In genomic region chr15:32122013-32122412, GRCh38 we compare ENCODE assay signal across 23 cellular contexts.
"Had no signal": no experiment of that assay in that cellular context is flagged by ENCODE, and none has a peak within 500 bp of the region (broad histone marks: within the 10 kb centered on the region; RNA-seq: fewer than 3 reads in every experiment).

No MANE protein-coding gene starts in this region.

- H3K9me3 ChIP-seq: colonic mucosa, esophagus squamous epithelium, gastrocnemius medialis, gastroesophageal sphincter, heart left ventricle, heart right ventricle had no signal

- H3K27ac ChIP-seq: colonic mucosa, coronary artery, dorsolateral prefrontal cortex, epithelial cell of prostate, esophagus squamous epithelium, foreskin keratinocyte, gastrocnemius medialis, gastroesophageal sphincter, heart left ventricle, heart right ventricle had no signal

- H3K27me3 ChIP-seq: colonic mucosa, esophagus squamous epithelium, foreskin keratinocyte, gastrocnemius medialis had no signal

- DNase-seq: colonic mucosa; cortex of kidney; dermis blood vessel endothelial cell; dorsolateral prefrontal cortex; effector CD4-positive, alpha-beta T cell; effector CD8-positive, alpha-beta T cell; effector memory CD4-positive, alpha-beta T cell; effector memory CD8-positive, alpha-beta T cell; endodermal cell; erythroblast; esophagus squamous epithelium; foreskin fibroblast; foreskin keratinocyte; foreskin melanocyte; gastrocnemius medialis; glutamatergic neuron; head of caudate nucleus; heart left ventricle; heart right ventricle had no signal

- H3K36me3 ChIP-seq: colonic mucosa, esophagus squamous epithelium, gastrocnemius medialis, gastroesophageal sphincter, heart left ventricle, heart right ventricle had no signal

- H3K4me1 ChIP-seq: colonic mucosa, esophagus squamous epithelium, foreskin keratinocyte, gastrocnemius medialis, gastroesophageal sphincter, heart left ventricle, heart right ventricle had no signal

- ATAC-seq: effector memory CD8-positive, alpha-beta T cell; esophagus mucosa; foreskin keratinocyte; gastrocnemius medialis; gastroesophageal sphincter; heart left ventricle; heart right ventricle had no signal

- H3K4me3 ChIP-seq: colonic mucosa, coronary artery, dorsolateral prefrontal cortex, esophagus squamous epithelium, gastrocnemius medialis, gastroesophageal sphincter, heart left ventricle, heart right ventricle had no signal
